8 cellular contexts compared by ENCODE assay signal in the genomic region with DNA sequence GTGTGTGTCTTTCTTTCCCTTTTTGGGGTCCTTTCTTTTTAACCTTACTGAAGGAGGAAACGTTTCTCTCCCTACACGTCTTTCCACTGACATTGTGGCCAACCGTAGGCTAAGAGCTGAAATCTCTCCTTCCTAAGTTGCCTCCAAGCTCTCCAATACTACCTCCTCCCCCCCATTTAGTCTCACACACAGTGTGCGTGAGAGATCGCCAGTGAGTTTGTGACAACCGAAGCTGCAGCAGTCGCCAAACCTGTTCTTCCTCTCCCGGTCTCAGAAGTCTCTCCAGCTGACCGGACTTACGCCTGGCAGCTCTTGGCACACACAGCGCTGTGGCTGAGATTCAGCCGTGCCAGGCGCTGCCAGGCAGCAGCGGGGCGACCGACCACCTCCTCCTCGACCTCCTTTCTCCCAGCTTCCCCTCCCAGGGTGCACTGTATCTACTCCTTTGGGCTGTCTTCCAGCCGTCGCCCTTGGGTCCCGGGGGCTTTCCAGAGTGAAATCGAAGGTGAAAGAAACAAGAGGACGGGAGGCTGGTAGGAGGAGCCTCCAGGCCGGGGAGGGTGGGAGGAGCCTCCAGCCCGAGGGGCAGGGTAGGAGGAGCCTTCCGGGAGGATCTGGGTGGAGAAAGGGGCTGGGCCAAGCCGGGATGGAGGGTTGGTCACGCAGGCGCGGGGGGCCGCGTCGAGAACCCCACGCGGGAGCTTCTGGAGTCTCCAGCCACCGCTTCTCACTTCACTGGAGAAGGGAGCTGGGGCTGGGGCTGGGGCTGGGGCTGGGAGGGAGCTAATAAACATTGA. TPM values are rescaled to one million over a fixed set of nuclear protein-coding genes. Genes with fewer than 3 reads are reported as not detected.
DNase-seq lines count a peak whose midpoint lies in the region; ATAC-seq and TF ChIP-seq lines count a peak whose summit lies in the region.

A gene (plus strand): TSS at position 684 of the 797 bp plus-strand sequence.

- peak within 1 kb of the TSS; percentile 97 for H3K4me2 ChIP-seq in osteoblast (ENCODE audit: insufficient read depth, low read length)

- peaks cover 5% of the 10 kb centered on the region for H3K27me3 Mint-ChIP-seq in activated naive CD8-positive, alpha-beta T cell

- peaks cover 15% of the 10 kb centered on the region for H3K4me1 Mint-ChIP-seq in activated naive CD8-positive, alpha-beta T cell (ENCODE audit: low read depth)

- H3K4me1 ChIP-seq in osteoblast (ENCODE audit: insufficient read depth, low read length), result peaks cover 7% of the 10 kb centered on the region
- H3K4me1 ChIP-seq in testis, result no peaks in the 10 kb centered on the region

- DNase-seq in NB4 (ENCODE audit: low read depth) (peak; percentile 93), glomerular visceral epithelial cell (ENCODE audit: extremely low spot score) (peak; percentile 91), osteoblast (ENCODE audit: insufficient read length, low spot score, missing footprints) (peak; percentile 98), testis (peak; percentile 95)

- no peaks in the 10 kb centered on the region for H3K79me2 ChIP-seq in osteoblast (ENCODE audit: insufficient read depth, low read length)

- TF ChIP-seq POLR2A in NB4 (IDR thresholded peaks at IDR 0.05; ENCODE audit: extremely low read depth, insufficient read length), result peak; percentile 63
- TF ChIP-seq POLR2A in testis (IDR thresholded peaks at IDR 0.05), result peak; percentile 53

- H3K36me3 ChIP-seq in osteoblast (ENCODE audit: insufficient read depth, low read length), result no peaks in the 10 kb centered on the region
- H3K36me3 ChIP-seq in testis (ENCODE audit: low read depth, missing control alignments), result no peaks in the 10 kb centered on the region

- no peaks in the 10 kb centered on the region for H3K9me3 ChIP-seq in osteoblast (ENCODE audit: low read depth, low read length)
- H3K9me3 ChIP-seq in testis, result no peaks in the 10 kb centered on the region

- ATAC-seq in HG02571 (IDR thresholded peaks at IDR 0.05; ENCODE audit: unreplicated experiment) (peak; percentile 87), SK-N-SH treated with all-trans-retinoic acid at 6 μM for 48 hours (peak; percentile 94)

- H3K4me3 ChIP-seq in GM08714 (ENCODE audit: low read length) (peak within 1 kb of the TSS; percentile 59), NB4 (ENCODE audit: low read depth, low read length) (peak within 1 kb of the TSS; percentile 94), osteoblast (ENCODE audit: insufficient read depth, low read length) (peak within 1 kb of the TSS; percentile 97), testis (peak within 1 kb of the TSS; percentile 71 to 85)

- peaks cover 3% of the 10 kb centered on the region for H3K36me3 Mint-ChIP-seq in activated naive CD8-positive, alpha-beta T cell

- H3K27ac ChIP-seq in osteoblast (ENCODE audit: low read depth, low read length), result peak within 1 kb of the TSS; percentile 58
- H3K27ac ChIP-seq in testis, result peak within 1 kb of the TSS; percentile 92

- no peaks in the 10 kb centered on the region for H3K9me3 Mint-ChIP-seq in activated naive CD8-positive, alpha-beta T cell (ENCODE audit: low read depth)

- no peaks in the 10 kb centered on the region for H4K20me1 ChIP-seq in osteoblast (ENCODE audit: insufficient read depth, low read length)

- peak within 1 kb of the TSS; percentile 94 for H3K4me3 Mint-ChIP-seq in activated naive CD8-positive, alpha-beta T cell

- peak within 1 kb of the TSS; percentile 89 for H3K27ac Mint-ChIP-seq in activated naive CD8-positive, alpha-beta T cell

- H2AFZ ChIP-seq in osteoblast (ENCODE audit: low read length), result peak within 1 kb of the TSS; percentile 99

- 0% methylated on average over 30 to 35 of the region's 35 CpGs for WGBS in testis, 2 donors

- H3K27me3 ChIP-seq in osteoblast (ENCODE audit: insufficient read depth, low read length), result peaks cover 11% of the 10 kb centered on the region
- no peaks in the 10 kb centered on the region for H3K27me3 ChIP-seq in testis

- TF ChIP-seq CTCF in NB4 (IDR thresholded peaks at IDR 0.05; ENCODE audit: low read depth, low read length) (no peak), osteoblast (IDR thresholded peaks at IDR 0.05; ENCODE audit: extremely low read depth, low read depth, low read length) (no peak), testis (IDR thresholded peaks at IDR 0.05) (no peak)

- intact Hi-C loops in testis (cut with DNase I; ENCODE audit: low total_unique reads), result no loop called here

TF ChIP-seq in SK-N-SH treated with all-trans-retinoic acid at 6 μM for 48 hours, 23 proteins besides CTCF, POLR2A, EP300 and RAD21:
- no peak for TF ChIP-seq ZNF565 (CRISPR knock-in tag; conservative IDR thresholded peaks at IDR 0.05; ENCODE audit: low read depth)
- no peak for TF ChIP-seq OSR1 (CRISPR knock-in tag; IDR thresholded peaks at IDR 0.05)
- no peak for TF ChIP-seq RARB (CRISPR knock-in tag; IDR thresholded peaks at IDR 0.05)
- TF ChIP-seq, protein P1, sequence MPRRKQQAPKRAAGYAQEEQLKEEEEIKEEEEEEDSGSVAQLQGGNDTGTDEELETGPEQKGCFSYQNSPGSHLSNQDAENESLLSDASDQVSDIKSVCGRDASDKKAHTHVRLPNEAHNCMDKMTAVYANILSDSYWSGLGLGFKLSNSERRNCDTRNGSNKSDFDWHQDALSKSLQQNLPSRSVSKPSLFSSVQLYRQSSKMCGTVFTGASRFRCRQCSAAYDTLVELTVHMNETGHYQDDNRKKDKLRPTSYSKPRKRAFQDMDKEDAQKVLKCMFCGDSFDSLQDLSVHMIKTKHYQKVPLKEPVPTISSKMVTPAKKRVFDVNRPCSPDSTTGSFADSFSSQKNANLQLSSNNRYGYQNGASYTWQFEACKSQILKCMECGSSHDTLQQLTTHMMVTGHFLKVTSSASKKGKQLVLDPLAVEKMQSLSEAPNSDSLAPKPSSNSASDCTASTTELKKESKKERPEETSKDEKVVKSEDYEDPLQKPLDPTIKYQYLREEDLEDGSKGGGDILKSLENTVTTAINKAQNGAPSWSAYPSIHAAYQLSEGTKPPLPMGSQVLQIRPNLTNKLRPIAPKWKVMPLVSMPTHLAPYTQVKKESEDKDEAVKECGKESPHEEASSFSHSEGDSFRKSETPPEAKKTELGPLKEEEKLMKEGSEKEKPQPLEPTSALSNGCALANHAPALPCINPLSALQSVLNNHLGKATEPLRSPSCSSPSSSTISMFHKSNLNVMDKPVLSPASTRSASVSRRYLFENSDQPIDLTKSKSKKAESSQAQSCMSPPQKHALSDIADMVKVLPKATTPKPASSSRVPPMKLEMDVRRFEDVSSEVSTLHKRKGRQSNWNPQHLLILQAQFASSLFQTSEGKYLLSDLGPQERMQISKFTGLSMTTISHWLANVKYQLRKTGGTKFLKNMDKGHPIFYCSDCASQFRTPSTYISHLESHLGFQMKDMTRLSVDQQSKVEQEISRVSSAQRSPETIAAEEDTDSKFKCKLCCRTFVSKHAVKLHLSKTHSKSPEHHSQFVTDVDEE (CRISPR knock-in tag; IDR thresholded peaks at IDR 0.05), result no peak
- no peak for TF ChIP-seq ZC3H10 (CRISPR knock-in tag; IDR thresholded peaks at IDR 0.05)
- no peak for TF ChIP-seq ARNTL (CRISPR knock-in tag; IDR thresholded peaks at IDR 0.05; ENCODE audit: borderline replicate concordance, low read depth)
- no peak for TF ChIP-seq TCF4 (CRISPR knock-in tag; IDR thresholded peaks at IDR 0.05; ENCODE audit: borderline replicate concordance)
- no peak for TF ChIP-seq ZFP30 (CRISPR knock-in tag; IDR thresholded peaks at IDR 0.05)
- TF ChIP-seq PPARA (CRISPR knock-in tag; IDR thresholded peaks at IDR 0.05; ENCODE audit: borderline replicate concordance), result no peak
- TF ChIP-seq BACH2 (CRISPR knock-in tag; IDR thresholded peaks at IDR 0.05; ENCODE audit: borderline replicate concordance), result no peak
- TF ChIP-seq, protein P2, sequence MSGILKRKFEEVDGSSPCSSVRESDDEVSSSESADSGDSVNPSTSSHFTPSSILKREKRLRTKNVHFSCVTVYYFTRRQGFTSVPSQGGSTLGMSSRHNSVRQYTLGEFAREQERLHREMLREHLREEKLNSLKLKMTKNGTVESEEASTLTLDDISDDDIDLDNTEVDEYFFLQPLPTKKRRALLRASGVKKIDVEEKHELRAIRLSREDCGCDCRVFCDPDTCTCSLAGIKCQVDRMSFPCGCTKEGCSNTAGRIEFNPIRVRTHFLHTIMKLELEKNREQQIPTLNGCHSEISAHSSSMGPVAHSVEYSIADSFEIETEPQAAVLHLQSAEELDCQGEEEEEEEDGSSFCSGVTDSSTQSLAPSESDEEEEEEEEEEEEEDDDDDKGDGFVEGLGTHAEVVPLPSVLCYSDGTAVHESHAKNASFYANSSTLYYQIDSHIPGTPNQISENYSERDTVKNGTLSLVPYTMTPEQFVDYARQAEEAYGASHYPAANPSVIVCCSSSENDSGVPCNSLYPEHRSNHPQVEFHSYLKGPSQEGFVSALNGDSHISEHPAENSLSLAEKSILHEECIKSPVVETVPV (CRISPR knock-in tag; IDR thresholded peaks at IDR 0.05), result no peak
- TF ChIP-seq ISL1 (CRISPR knock-in tag; IDR thresholded peaks at IDR 0.05), result no peak
- TF ChIP-seq TOX (CRISPR knock-in tag; IDR thresholded peaks at IDR 0.05; ENCODE audit: borderline replicate concordance), result no peak
- TF ChIP-seq, protein P3, sequence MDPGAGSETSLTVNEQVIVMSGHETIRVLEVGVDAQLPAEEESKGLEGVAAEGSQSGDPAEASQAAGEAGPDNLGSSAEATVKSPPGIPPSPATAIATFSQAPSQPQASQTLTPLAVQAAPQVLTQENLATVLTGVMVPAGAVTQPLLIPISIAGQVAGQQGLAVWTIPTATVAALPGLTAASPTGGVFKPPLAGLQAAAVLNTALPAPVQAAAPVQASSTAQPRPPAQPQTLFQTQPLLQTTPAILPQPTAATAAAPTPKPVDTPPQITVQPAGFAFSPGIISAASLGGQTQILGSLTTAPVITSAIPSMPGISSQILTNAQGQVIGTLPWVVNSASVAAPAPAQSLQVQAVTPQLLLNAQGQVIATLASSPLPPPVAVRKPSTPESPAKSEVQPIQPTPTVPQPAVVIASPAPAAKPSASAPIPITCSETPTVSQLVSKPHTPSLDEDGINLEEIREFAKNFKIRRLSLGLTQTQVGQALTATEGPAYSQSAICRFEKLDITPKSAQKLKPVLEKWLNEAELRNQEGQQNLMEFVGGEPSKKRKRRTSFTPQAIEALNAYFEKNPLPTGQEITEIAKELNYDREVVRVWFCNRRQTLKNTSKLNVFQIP (CRISPR knock-in tag; IDR thresholded peaks at IDR 0.05; ENCODE audit: borderline replicate concordance, low read depth), result no peak
- no peak for TF ChIP-seq CSDC2 (CRISPR knock-in tag; IDR thresholded peaks at IDR 0.05)
- TF ChIP-seq GLIS3 (CRISPR knock-in tag; IDR thresholded peaks at IDR 0.05), result no peak
- TF ChIP-seq ZFP3 (CRISPR knock-in tag; IDR thresholded peaks at IDR 0.05), result no peak
- TF ChIP-seq ESRRG (CRISPR knock-in tag; IDR thresholded peaks at IDR 0.05), result no peak

RNA-seq across cellular contexts. Expression of the gene that starts here (rescaled TPM):
- 2.1 and 2.5 TPM in 2 replicates for total RNA-seq in osteoblast
- total RNA-seq in testis, result 10 to 100 TPM; 19.4 to 22.4 TPM
- 8.1 TPM for polyA plus RNA-seq in testis (ENCODE audit: insufficient read depth, low read depth, low replicate concordance)

Comparison
In these comparisons a context has a peak if more than half of its experiments do, and no peak if none do; other contexts are left out.
1. Peak in every context shown above with its lines: DNase-seq, ATAC-seq, H3K4me3 ChIP-seq and H3K27ac ChIP-seq.